12 cellular contexts compared by ENCODE assay signal in genomic region chr1:37034301-37035013, GRCh38. TPM values are rescaled to one million over a fixed set of nuclear protein-coding genes. Genes with fewer than 3 reads are reported as not detected.
DNase-seq lines count a peak whose midpoint lies in the region; ATAC-seq and TF ChIP-seq lines count a peak whose summit lies in the region.
"Had no signal": no experiment of that assay in that cellular context is flagged by ENCODE, and none has a peak within 500 bp of the region (broad histone marks: within the 10 kb centered on the region; RNA-seq: fewer than 3 reads in every experiment).

GRIK3 (minus strand) TSS chr1:37034515; CDS start chr1:37034108, 407 bp downstream.

- H3K4me1 ChIP-seq in neural progenitor cell (peaks cover 86% of the 10 kb centered on the region), spleen (peaks cover 16 to 53% (median 41%) of the 10 kb centered on the region in 6 donors)

- peaks cover 3% of the 10 kb centered on the region for H3K9me3 Mint-ChIP-seq in neural progenitor cell
- no peaks in the 10 kb centered on the region for H3K9me3 Mint-ChIP-seq in effector memory CD8-positive, alpha-beta T cell
- H3K9me3 Mint-ChIP-seq: dendritic cell treated with granulocyte-macrophage colony-stimulating factor and Interleukin-4, amounts not matched to agents 40 ng/mL and 50 ng/mL, for 4 days; stimulated activated naive CD8-positive, alpha-beta T cell treated with anti-CD3 and anti-CD28 coated beads, Interleukin-15, amount 100 ng/mL, for 72 hours had no signal

- peak within 1 kb of the TSS; percentile 53 for H3K4me3 ChIP-seq in coronary artery
- peak within 1 kb of the TSS; percentile 56 for H3K4me3 ChIP-seq in neural progenitor cell
- H3K4me3 ChIP-seq in spleen, result peak within 1 kb of the TSS in 2 of 8 donors; percentile 19 to 52

- peak within 1 kb of the TSS; percentile 80 for H3K4me3 Mint-ChIP-seq in neural progenitor cell
- H3K4me3 Mint-ChIP-seq in effector memory CD8-positive, alpha-beta T cell, result no peak within 1 kb of the TSS
- H3K4me3 Mint-ChIP-seq: dendritic cell treated with granulocyte-macrophage colony-stimulating factor and Interleukin-4, amounts not matched to agents 40 ng/mL and 50 ng/mL, for 4 days had no signal

- no peaks in the 10 kb centered on the region for H3K79me2 ChIP-seq in neural progenitor cell (ENCODE audit: low read depth)

- peaks cover 80% of the 10 kb centered on the region for H3K27me3 ChIP-seq in neural progenitor cell
- H3K27me3 ChIP-seq in spleen (replicated peaks in 1 of 7), result peaks cover 7 to 100% (median 89%) of the 10 kb centered on the region in 7 donors

- no peak for TF ChIP-seq POLR2A in spleen (IDR thresholded peaks at IDR 0.05)

- no peak within 1 kb of the TSS for H3K9ac ChIP-seq in neural progenitor cell

- peak within 1 kb of the TSS; percentile 78 for H2AFZ ChIP-seq in neural progenitor cell (replicated peaks)

- TF ChIP-seq CTCF in coronary artery (IDR thresholded peaks at IDR 0.05), result no peak
- TF ChIP-seq CTCF in neural progenitor cell (IDR thresholded peaks at IDR 0.05), result no peak
- TF ChIP-seq CTCF in spleen (IDR thresholded peaks at IDR 0.05 in 8 of 11, conservative IDR thresholded peaks at IDR 0.05 in 3 of 11), result no peak

- peak within 1 kb of the TSS; percentile 88 for H3K4me2 ChIP-seq in neural progenitor cell

- DNase-seq in Daoy (ENCODE audit: low read depth) (peak; percentile 37), NCI-H1105 (lab: John Stamatoyannopoulos, UW) (peak; percentile 70), coronary artery (ENCODE audit: low spot score) (no peak), neural progenitor cell (ENCODE audit: low spot score) (peak; percentile 79), spleen (no peak), CD1c-positive myeloid dendritic cell (ENCODE audit: extremely low spot score) (no peak), UCSD-AML1 (lab: John Stamatoyannopoulos, UW; ENCODE audit: unreplicated experiment) (no peak)
- no peak for DNase-seq in effector memory CD8-positive, alpha-beta T cell
- DNase-seq: GF-D8; stimulated activated naive CD8-positive, alpha-beta T cell treated with anti-CD3 and anti-CD28 coated beads, Interleukin-15, amount 100 ng/mL, for 72 hours had no signal

- H3K27ac Mint-ChIP-seq in neural progenitor cell, result no peak within 1 kb of the TSS
- H3K27ac Mint-ChIP-seq in effector memory CD8-positive, alpha-beta T cell, result no peak within 1 kb of the TSS
- H3K27ac Mint-ChIP-seq: dendritic cell treated with granulocyte-macrophage colony-stimulating factor and Interleukin-4, amounts not matched to agents 40 ng/mL and 50 ng/mL, for 4 days; stimulated activated naive CD8-positive, alpha-beta T cell treated with anti-CD3 and anti-CD28 coated beads, Interleukin-15, amount 100 ng/mL, for 72 hours had no signal

- ATAC-seq in effector memory CD8-positive, alpha-beta T cell (replicated peaks), result no peak
- ATAC-seq: stimulated activated naive CD8-positive, alpha-beta T cell treated with anti-CD3 and anti-CD28 coated beads, Interleukin-15, amount 100 ng/mL, for 72 hours had no signal

- 1 to 6% (median 2%) methylated on average over 34 to 97 of the region's 97 CpGs for WGBS in spleen, 5 donors

- peaks cover 54% of the 10 kb centered on the region for H3F3A ChIP-seq in neural progenitor cell (ENCODE audit: low read depth)

- H3K36me3 Mint-ChIP-seq in neural progenitor cell, result no peaks in the 10 kb centered on the region
- H3K36me3 Mint-ChIP-seq in effector memory CD8-positive, alpha-beta T cell (ENCODE audit: insufficient read depth), result no peaks in the 10 kb centered on the region

- H3K27ac ChIP-seq in coronary artery (no peak within 1 kb of the TSS), neural progenitor cell (no peak within 1 kb of the TSS), spleen (no peak within 1 kb of the TSS)

- H3K4me1 Mint-ChIP-seq in neural progenitor cell, result peaks cover 58% of the 10 kb centered on the region
- peaks cover 3 to 12% of the 10 kb centered on the region in 2 donors for H3K4me1 Mint-ChIP-seq in effector memory CD8-positive, alpha-beta T cell (ENCODE audit: low read depth in 2 of 2)

- H3K36me3 ChIP-seq in neural progenitor cell (no peaks in the 10 kb centered on the region), spleen (no peaks in the 10 kb centered on the region)

- peaks cover 58% of the 10 kb centered on the region for H3K27me3 Mint-ChIP-seq in neural progenitor cell (ENCODE audit: insufficient read depth, low read depth)
- peaks cover 63 to 88% of the 10 kb centered on the region in 2 donors for H3K27me3 Mint-ChIP-seq in effector memory CD8-positive, alpha-beta T cell

- intact Hi-C loops in spleen (cut with DNase I; ENCODE audit: low total_unique reads), result loop anchor here (10.0 kb wide), 2 partner anchors 290 to 330 kb away; no protein-coding TSS in a partner anchor

- H4K20me1 ChIP-seq in neural progenitor cell (ENCODE audit: low read depth), result peaks cover 54% of the 10 kb centered on the region

- H3K9me3 ChIP-seq in neural progenitor cell (ENCODE audit: low read depth) (no peaks in the 10 kb centered on the region), spleen (no peaks in the 10 kb centered on the region)

RNA-seq across cellular contexts. Expression of gene GRIK3, which starts in this region (rescaled TPM):
- 0.17 TPM in 1 of 2 replicates, not detected in the other for total RNA-seq in Daoy (2014; rRNA removed; shearing (Covaris generic))
- total RNA-seq in neural progenitor cell (ENCODE audit: low replicate concordance), result 1.7 and 3.0 TPM in 2 replicates
- total RNA-seq in spleen, result under 1 TPM; 0.09 to 0.57 (median 0.20) TPM
- under 1 TPM; 0.09 to 0.74 (median 0.11) TPM for polyA plus RNA-seq in spleen
- total RNA-seq: T-helper 1 cell treated with Interleukin-12 subunit alpha and Interleukin-12 subunit beta and Interleukin-4 antibody, amounts not matched to agents 30 ng/mL and 1 ng/mL, for 36 hours had no signal

Comparison
In these comparisons a context has a peak if more than half of its experiments do, and no peak if none do; other contexts are left out.
1. Peak in DNase-seq in Daoy; RNA of the gene not detected or under 1 TPM.
2. DNase-seq: peak in NCI-H1105 (single experiment) and neural progenitor cell (single experiment); none in coronary artery (single experiment), spleen (single experiment), CD1c-positive myeloid dendritic cell (single experiment), UCSD-AML1 (single experiment) and effector memory CD8-positive, alpha-beta T cell (0 of 3).